8 cellular contexts compared by ENCODE assay signal in the genomic region with DNA sequence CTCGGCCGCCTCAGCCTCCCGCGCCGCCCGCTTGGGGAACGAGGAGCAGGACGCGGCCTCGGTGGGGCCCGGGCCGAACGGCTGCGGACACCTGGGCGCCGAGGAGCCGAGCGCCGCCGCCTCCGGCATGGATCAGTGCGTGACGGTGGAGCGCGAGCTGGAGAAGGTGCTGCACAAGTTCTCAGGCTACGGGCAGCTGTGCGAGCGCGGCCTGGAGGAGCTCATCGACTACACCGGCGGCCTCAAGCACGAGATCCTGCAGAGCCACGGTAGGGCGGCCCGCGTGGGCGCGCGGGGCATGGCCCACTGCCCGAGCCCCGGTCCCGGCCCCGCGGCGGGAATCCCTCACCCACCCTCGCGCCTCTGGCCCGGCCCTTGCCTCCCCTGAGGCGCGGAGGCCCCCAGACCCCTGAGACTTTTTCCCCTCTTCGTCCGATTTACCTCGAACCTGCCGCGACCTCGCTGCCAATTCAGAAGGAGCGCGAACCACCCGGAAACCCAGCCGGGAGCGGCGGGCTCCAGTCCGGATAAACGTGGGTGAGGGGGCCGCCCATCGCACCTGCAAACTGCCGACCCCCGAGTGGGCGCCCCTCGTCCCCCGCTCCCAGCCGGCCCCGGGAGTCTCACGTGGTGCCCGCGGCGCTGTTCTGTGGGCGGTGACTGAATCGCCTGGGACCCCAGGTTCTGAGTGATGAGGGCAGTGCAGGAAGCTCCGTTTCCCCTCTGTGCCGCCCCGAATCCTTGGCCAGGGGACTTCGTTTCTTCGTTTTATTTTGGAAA. TPM values are rescaled to one million over a fixed set of nuclear protein-coding genes. Genes with fewer than 3 reads are reported as not detected.
DNase-seq lines count a peak whose midpoint lies in the region; ATAC-seq and TF ChIP-seq lines count a peak whose summit lies in the region.
"Not testable (repeated sequence)": the region's sequence is repeated elsewhere in the genome, so short reads cannot be mapped to it uniquely, and the experiment has no call there.

No MANE protein-coding gene starts in this region.

- not testable (repeated sequence) for TF ChIP-seq POLR2A in right lobe of liver (IDR thresholded peaks at IDR 0.05)

- not testable (repeated sequence) for H3K27me3 ChIP-seq in NT2/D1 (ENCODE audit: insufficient read depth, insufficient read length); effector memory CD4-positive, alpha-beta T cell (replicated peaks; ENCODE audit: control insufficient read depth, insufficient read depth, low read length, poor library complexity, severe bottlenecking); right lobe of liver

- peak overlapping the region; percentile 58 for H3K4me3 ChIP-seq in NT2/D1 (ENCODE audit: insufficient read length, low read depth)
- H3K4me3 ChIP-seq in effector memory CD4-positive, alpha-beta T cell (ENCODE audit: insufficient read depth, low read depth, low read length, poor library complexity, severe bottlenecking): peak overlapping the region; percentile 53
- H3K4me3 ChIP-seq in right lobe of liver: peak overlapping the region; percentile 62 to 68 (median 65)

- not testable (repeated sequence) for H3K4me1 ChIP-seq in NT2/D1 (ENCODE audit: insufficient read depth, insufficient read length); effector memory CD4-positive, alpha-beta T cell (ENCODE audit: control insufficient read depth, insufficient read depth, low read length, poor library complexity, severe bottlenecking); right lobe of liver

- intact Hi-C loops in right lobe of liver (cut with DNase I): not testable (repeated sequence)

- DNase-seq in NT2/D1 (ENCODE audit: low read depth, low spot score): not testable (repeated sequence)
- DNase-seq in activated T-cell treated with anti-CD3 and anti-CD28 coated beads for 4 hours (peak; percentile 35), right lobe of liver (peak; percentile 59 to 74 (median 60))
- peak; percentile 20 to 44 (median 43) for DNase-seq in effector memory CD4-positive, alpha-beta T cell
- peak; percentile 20 to 36 for DNase-seq in stimulated activated CD4-positive, alpha-beta T cell treated with anti-CD3 and anti-CD28 coated beads, Interleukin-15, amount 100 ng/mL, for 1 hour (ENCODE audit: low read depth in 1 of 2, low spot score in 1 of 2)

- H3K27ac ChIP-seq in 22Rv1: peak overlapping the region; percentile 56
- peak overlapping the region; percentile 25 for H3K27ac ChIP-seq in effector memory CD4-positive, alpha-beta T cell (ENCODE audit: insufficient read depth, low read length, poor library complexity, severe bottlenecking)
- peak overlapping the region; percentile 80 to 84 (median 84) for H3K27ac ChIP-seq in right lobe of liver

- not testable (repeated sequence) for H3K9me3 ChIP-seq in NT2/D1 (ENCODE audit: insufficient read depth, low read length); effector memory CD4-positive, alpha-beta T cell (ENCODE audit: control insufficient read depth, low read length); right lobe of liver

- not testable (repeated sequence) for TF ChIP-seq CTCF in 22Rv1 (IDR thresholded peaks at IDR 0.05); right lobe of liver (IDR thresholded peaks at IDR 0.05)

- peak overlapping the region; percentile 85 for H3K9ac ChIP-seq in NT2/D1 (ENCODE audit: insufficient read length, low read depth)

- WGBS in right lobe of liver (ENCODE audit: insufficient coverage, low coverage, low lambda C conversion rate, missing lambda C conversion rate): no CpG with 5 or more reads among the region's 85 CpGs

- peak; percentile 28 for ATAC-seq in GM19023 (IDR thresholded peaks at IDR 0.05; ENCODE audit: unreplicated experiment)
- ATAC-seq in HG03066 (IDR thresholded peaks at IDR 0.05; ENCODE audit: low read depth, unreplicated experiment): peak; percentile 21
- peak in 2 of 4 donors; percentile 1 to 3 for ATAC-seq in right lobe of liver

- H3K36me3 ChIP-seq in NT2/D1 (ENCODE audit: insufficient read depth, insufficient read length, low read length); effector memory CD4-positive, alpha-beta T cell (ENCODE audit: control insufficient read depth, insufficient read depth, low read length); right lobe of liver: not testable (repeated sequence)

RNA-seq across cellular contexts. Expression of a gene that starts 0.6 kb away (rescaled TPM):
- total RNA-seq in right lobe of liver: 10 to 100 TPM; 22.2 to 45.6 (median 33.8) TPM

Comparison
In these comparisons a context has a peak if more than half of its experiments do, and no peak if none do; other contexts are left out.
1. H3K27ac ChIP-seq: peak in every context shown above with its lines; median percentile 84 in right lobe of liver; 56 in 22Rv1; 25 in effector memory CD4-positive, alpha-beta T cell.